21 cellular contexts compared by ENCODE assay signal in the genomic region with DNA sequence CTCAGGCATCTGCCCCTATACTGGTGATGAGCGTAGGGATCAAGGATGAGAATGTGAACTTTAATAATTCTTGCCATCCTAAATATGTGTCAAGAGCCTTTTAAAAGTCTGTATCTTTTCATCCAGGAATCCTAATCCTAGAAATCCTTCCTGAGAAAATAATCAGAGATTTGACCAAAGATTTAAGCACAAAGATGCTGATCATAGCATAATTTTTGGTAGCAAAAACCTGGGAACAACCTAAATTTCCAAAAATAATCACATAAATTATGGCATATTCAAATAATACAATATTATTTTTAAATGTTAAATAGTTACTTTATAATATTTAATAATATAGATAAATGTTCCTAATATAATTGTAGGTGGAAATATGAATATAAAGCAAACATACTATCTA.
"Had no signal": no experiment of that assay in that cellular context is flagged by ENCODE, and none has a peak within 500 bp of the region (broad histone marks: within the 10 kb centered on the region; RNA-seq: fewer than 3 reads in every experiment).

No MANE protein-coding gene starts in this region.

- H3K27ac ChIP-seq: HL-60, KMS-11, RWPE1, SJCRH30 had no signal

- H3K4me3 ChIP-seq: SJCRH30 had no signal

- H3K36me3 ChIP-seq: SJCRH30 had no signal

- H3K4me1 ChIP-seq: SJCRH30 had no signal

- FAIRE-seq: HTR-8/SVneo had no signal

- DNase-seq: Kasumi-1, MM.1S, NCI-H1092 treated with DMSO at 0.1 percent for 48 hours, NCI-H1436, NCI-H187, NCI-H2029, NCI-H2081 treated with DMSO at 0.1 percent for 48 hours, NCI-H2171, NCI-H226, NCI-H446, NCI-H510A, NCI-H524 treated with DMSO at 0.1 percent for 48 hours, NCI-H69, NCI-H774, SHP77, SJCRH30 had no signal

- H3K27me3 ChIP-seq: SJCRH30 had no signal

- H3K9me3 ChIP-seq: SJCRH30 had no signal

- ATAC-seq: SK-N-SH treated with all-trans-retinoic acid at 6 μM for 48 hours had no signal
